9 cellular contexts compared by ENCODE assay signal in the genomic region with DNA sequence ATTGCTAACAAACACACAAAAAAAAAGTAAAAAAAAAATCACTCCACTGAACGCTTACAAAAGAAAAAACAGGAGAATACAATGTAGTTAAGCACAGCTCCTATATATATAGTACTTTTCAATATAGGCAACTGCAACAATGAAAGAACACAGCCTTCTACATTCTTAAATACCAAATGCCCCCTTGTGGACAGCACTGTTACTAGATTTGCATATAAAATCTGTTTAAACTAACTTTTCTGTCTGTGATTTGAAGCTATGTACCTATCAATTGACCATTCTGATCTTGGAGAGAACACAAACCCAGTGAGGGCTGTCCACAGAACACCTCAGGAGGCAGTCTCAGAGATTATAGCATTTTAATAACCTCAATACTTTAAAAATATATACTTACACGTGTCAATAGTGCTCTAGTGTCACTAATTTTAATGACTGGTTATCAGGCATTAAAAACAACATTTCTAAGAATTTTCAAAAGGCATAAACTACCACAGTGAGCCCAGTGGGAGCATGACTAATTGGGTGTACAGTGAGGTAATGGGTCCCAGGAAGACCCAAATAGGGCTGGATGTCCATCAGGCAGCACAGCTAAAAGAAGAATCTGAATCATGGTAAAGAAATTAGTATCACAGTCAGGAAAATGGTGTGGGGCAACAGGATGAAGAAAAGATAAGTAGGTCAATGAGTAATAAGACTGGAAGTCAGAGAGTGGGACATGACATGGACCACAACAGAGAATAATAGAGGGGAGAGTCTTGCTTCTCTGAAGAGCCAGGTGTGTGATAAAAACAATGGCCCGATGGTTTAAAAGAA. TPM values are rescaled to one million over a fixed set of nuclear protein-coding genes. Genes with fewer than 3 reads are reported as not detected.
DNase-seq lines count a peak whose midpoint lies in the region; ATAC-seq and TF ChIP-seq lines count a peak whose summit lies in the region.
"Had no signal": no experiment of that assay in that cellular context is flagged by ENCODE, and none has a peak within 500 bp of the region (broad histone marks: within the 10 kb centered on the region; RNA-seq: fewer than 3 reads in every experiment).

No MANE protein-coding gene starts in this region.

- peaks cover 1% of the 10 kb centered on the region for H3K27me3 Mint-ChIP-seq in glutamatergic neuron (ENCODE audit: unreplicated experiment)

- peak; percentile 85 for TF ChIP-seq CTCF in glutamatergic neuron (IDR thresholded peaks at IDR 0.05; ENCODE audit: partially characterized antibody, unreplicated experiment)

- no peak for ATAC-seq in HG02885 (IDR thresholded peaks at IDR 0.05; ENCODE audit: poor library complexity, unreplicated experiment)

- H3K9me3 Mint-ChIP-seq in glutamatergic neuron (ENCODE audit: unreplicated experiment), result no peaks in the 10 kb centered on the region

- H3K4me1 ChIP-seq in effector memory CD4-positive, alpha-beta T cell (ENCODE audit: control insufficient read depth, insufficient read depth, low read length, poor library complexity, severe bottlenecking), result no peaks in the 10 kb centered on the region

- H3K36me3 ChIP-seq in effector memory CD4-positive, alpha-beta T cell (ENCODE audit: control insufficient read depth, insufficient read depth, low read length), result no peaks in the 10 kb centered on the region

- H3K27ac Mint-ChIP-seq in glutamatergic neuron (ENCODE audit: unreplicated experiment), result no peak overlapping the region

- no peak overlapping the region for H3K4me3 Mint-ChIP-seq in glutamatergic neuron (ENCODE audit: unreplicated experiment)
- H3K4me3 Mint-ChIP-seq: CD4-positive, CD25-positive, alpha-beta regulatory T cell had no signal

- H3K4me3 ChIP-seq in skeletal muscle cell (ENCODE audit: low read depth, low read length), result no peak overlapping the region
- H3K4me3 ChIP-seq in effector memory CD4-positive, alpha-beta T cell (ENCODE audit: insufficient read depth, low read depth, low read length, poor library complexity, severe bottlenecking), result no peak overlapping the region

- H3K27ac ChIP-seq in effector memory CD4-positive, alpha-beta T cell (ENCODE audit: insufficient read depth, low read length, poor library complexity, severe bottlenecking), result no peak overlapping the region

- H3K9me3 ChIP-seq in effector memory CD4-positive, alpha-beta T cell (ENCODE audit: control insufficient read depth, low read length), result no peaks in the 10 kb centered on the region

- H3K27me3 ChIP-seq in effector memory CD4-positive, alpha-beta T cell (replicated peaks; ENCODE audit: control insufficient read depth, insufficient read depth, low read length, poor library complexity, severe bottlenecking), result no peaks in the 10 kb centered on the region

- no peaks in the 10 kb centered on the region for H3K36me3 Mint-ChIP-seq in glutamatergic neuron (ENCODE audit: unreplicated experiment)
- H3K36me3 Mint-ChIP-seq: CD4-positive, CD25-positive, alpha-beta regulatory T cell had no signal

- H3K4me1 Mint-ChIP-seq in glutamatergic neuron (ENCODE audit: low read depth, unreplicated experiment), result no peaks in the 10 kb centered on the region
- H3K4me1 Mint-ChIP-seq: CD4-positive, CD25-positive, alpha-beta regulatory T cell had no signal

- DNase-seq in NCI-H1436 (lab: John Stamatoyannopoulos, UW) (peak; percentile 45), NCI-H1436 treated with DMSO at 0.1 percent for 48 hours (lab: John Stamatoyannopoulos, UW) (no peak), NCI-H1105 (lab: John Stamatoyannopoulos, UW) (peak; percentile 37), SW480 (ENCODE audit: low spot score) (peak; percentile 72), glutamatergic neuron (no peak), skeletal muscle cell (ENCODE audit: low read depth) (peak; percentile 57)
- DNase-seq in effector memory CD4-positive, alpha-beta T cell, result no peak

RNA-seq across cellular contexts. Expression of a gene that starts 22.2 kb away (rescaled TPM):
- total RNA-seq in glutamatergic neuron (ENCODE audit: unreplicated experiment), result 7.0 TPM
- total RNA-seq: CD4-positive, CD25-positive, alpha-beta regulatory T cell had no signal

Comparison
In these comparisons a context has a peak if more than half of its experiments do, and no peak if none do; other contexts are left out.
1. DNase-seq: peak in NCI-H1436 (single experiment), NCI-H1105 (single experiment), SW480 (single experiment) and skeletal muscle cell (single experiment); none in NCI-H1436 treated with DMSO at 0.1 percent for 48 hours (single experiment), glutamatergic neuron (single experiment) and effector memory CD4-positive, alpha-beta T cell (0 of 3).